Comparison of ENCODE assay signal across 22 cellular contexts in the genomic region with DNA sequence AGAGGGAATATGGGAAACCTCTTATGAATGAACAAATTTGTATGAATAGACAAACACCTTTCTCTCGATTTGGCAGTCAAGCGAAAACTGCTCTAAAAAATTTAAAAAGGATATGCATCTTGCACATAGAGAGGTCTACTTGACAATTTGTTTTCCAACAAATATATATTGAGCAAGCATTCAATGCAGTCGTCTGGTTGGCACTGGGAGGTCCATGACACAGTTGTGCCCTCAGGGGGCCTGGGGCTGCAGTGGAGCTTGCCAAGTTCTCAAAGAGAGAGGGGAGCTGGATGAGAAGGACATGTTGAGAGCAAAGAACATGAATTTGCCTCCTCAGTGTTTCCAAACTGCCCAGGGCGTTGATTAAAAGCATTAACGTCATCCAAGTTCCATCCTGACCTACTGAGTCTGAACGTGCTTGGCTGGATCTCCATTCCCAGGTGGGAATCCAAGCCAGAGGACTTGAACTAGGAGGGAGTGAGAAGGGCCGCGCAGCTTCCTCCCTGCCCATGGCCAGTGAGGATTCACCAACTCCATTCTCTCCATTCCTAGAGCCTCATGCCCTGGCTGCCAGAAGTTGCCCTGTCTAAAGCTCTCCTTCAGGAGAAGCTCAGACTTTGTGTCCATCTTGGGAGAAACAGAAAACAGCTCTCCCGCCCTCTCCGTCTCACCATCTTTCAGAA. TPM values are rescaled to one million over a fixed set of nuclear protein-coding genes. Genes with fewer than 3 reads are reported as not detected.
DNase-seq lines count a peak whose midpoint lies in the region; FAIRE-seq and TF ChIP-seq lines count a peak whose summit lies in the region.
"Had no signal": no experiment of that assay in that cellular context is flagged by ENCODE, and none has a peak within 500 bp of the region (broad histone marks: within the 10 kb centered on the region; RNA-seq: fewer than 3 reads in every experiment).

No MANE protein-coding gene starts in this region.

- no peaks in the 10 kb centered on the region for H3K4me1 ChIP-seq in HEK293 (ENCODE audit: control insufficient read depth, insufficient read depth, low read length)
- no peaks in the 10 kb centered on the region for H3K4me1 ChIP-seq in colonic mucosa

- DNase-seq in NCI-H69 (lab: John Stamatoyannopoulos, UW) (peak; percentile 30), islet precursor cell (peak; percentile 46), urothelium cell line (ENCODE audit: low spot score) (no peak), globus pallidus (ENCODE audit: low spot score) (no peak), colonic mucosa (no peak), GM19238 (ENCODE audit: insufficient read length, low spot score) (no peak)
- no peak for DNase-seq in stimulated activated naive CD4-positive, alpha-beta T cell (lab: John Stamatoyannopoulos, UW)
- DNase-seq: ACHN; Caco-2; CD4-positive, alpha-beta T cell; DMS153; DND-41; EL; H7 had no signal

- H3K27ac ChIP-seq in HEK293 (ENCODE audit: extremely low read depth, low read depth, low read length) (no peak overlapping the region), colonic mucosa (no peak overlapping the region)
- H3K27ac ChIP-seq: C4-2B, KMS-11 had no signal

- TF ChIP-seq CTCF in HEK293 (tag by site-specific recombination; IDR thresholded peaks at IDR 0.05), result no peak
- TF ChIP-seq CTCF in colonic mucosa (IDR thresholded peaks at IDR 0.05), result no peak

- intact Hi-C loops in colonic mucosa (cut with DNase I), result no loop called here

- no peaks in the 10 kb centered on the region for H3K36me3 ChIP-seq in HEK293 (ENCODE audit: control insufficient read depth in 2 of 2, insufficient read depth in 1 of 2, low read length in 2 of 2)
- no peaks in the 10 kb centered on the region for H3K36me3 ChIP-seq in colonic mucosa

- peak; percentile 79 for FAIRE-seq in urothelium cell line (lab: Jason Lieb, UNC)
- FAIRE-seq: A204.1, D721Med, GM12891 had no signal

- CTCF ChIA-PET in HEK293 (lab: Yijun Ruan, JAX), result interaction anchor here (0.6 to 3.0 kb wide), 7 partner anchors 12 to 150 kb away, joined by 3 to 13 read pairs (median 4); no protein-coding TSS in a partner anchor

- POLR2A ChIA-PET in HEK293 (lab: Yijun Ruan, JAX), result no interaction called here

- no peak overlapping the region for H3K4me3 ChIP-seq in HEK293 (ENCODE audit: low read depth, low read length)
- H3K4me3 ChIP-seq in colonic mucosa, result no peak overlapping the region
- H3K4me3 ChIP-seq: GM23338 had no signal

- no peak overlapping the region for H3K9ac ChIP-seq in colonic mucosa (ENCODE audit: low read depth in 2 of 2, low read length in 2 of 2)
- H3K9ac ChIP-seq: KMS-11 had no signal

- no peaks in the 10 kb centered on the region for H3K9me3 ChIP-seq in HEK293 (ENCODE audit: control insufficient read depth, insufficient read depth, low read depth, low read length)
- no peaks in the 10 kb centered on the region for H3K9me3 ChIP-seq in colonic mucosa

- no peaks in the 10 kb centered on the region for H3K27me3 ChIP-seq in colonic mucosa

TF ChIP-seq in HEK293, 187 proteins besides CTCF, POLR2A, EP300 and RAD21:
- peak; percentile 28 for TF ChIP-seq ZIC2 (tag by site-specific recombination; IDR thresholded peaks at IDR 0.05)
- TF ChIP-seq, protein P1, sequence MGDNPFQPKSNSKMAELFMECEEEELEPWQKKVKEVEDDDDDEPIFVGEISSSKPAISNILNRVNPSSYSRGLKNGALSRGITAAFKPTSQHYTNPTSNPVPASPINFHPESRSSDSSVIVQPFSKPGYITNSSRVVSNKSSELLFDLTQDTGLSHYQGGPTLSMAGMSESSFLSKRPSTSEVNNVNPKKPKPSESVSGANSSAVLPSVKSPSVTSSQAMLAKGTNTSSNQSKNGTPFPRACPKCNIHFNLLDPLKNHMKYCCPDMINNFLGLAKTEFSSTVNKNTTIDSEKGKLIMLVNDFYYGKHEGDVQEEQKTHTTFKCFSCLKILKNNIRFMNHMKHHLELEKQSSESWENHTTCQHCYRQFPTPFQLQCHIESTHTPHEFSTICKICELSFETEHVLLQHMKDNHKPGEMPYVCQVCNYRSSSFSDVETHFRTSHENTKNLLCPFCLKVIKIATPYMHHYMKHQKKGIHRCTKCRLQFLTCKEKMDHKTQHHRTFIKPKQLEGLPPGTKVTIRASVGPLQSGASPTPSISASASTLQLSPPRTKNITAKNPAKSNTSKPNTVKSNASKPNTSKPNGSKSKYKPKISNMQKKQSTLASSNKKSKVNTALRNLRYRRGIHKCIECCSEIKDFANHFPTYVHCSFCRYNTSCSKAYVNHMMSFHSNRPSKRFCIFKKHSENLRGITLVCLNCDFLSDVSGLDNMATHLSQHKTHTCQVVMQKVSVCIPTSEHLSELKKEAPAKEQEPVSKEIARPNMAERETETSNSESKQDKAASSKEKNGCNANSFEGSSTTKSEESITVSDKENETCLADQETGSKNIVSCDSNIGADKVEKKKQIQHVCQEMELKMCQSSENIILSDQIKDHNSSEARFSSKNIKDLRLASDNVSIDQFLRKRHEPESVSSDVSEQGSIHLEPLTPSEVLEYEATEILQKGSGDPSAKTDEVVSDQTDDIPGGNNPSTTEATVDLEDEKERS (tag by site-specific recombination; IDR thresholded peaks at IDR 0.05), result no peak

RNA-seq across cellular contexts. Expression of a gene that starts 24.5 kb away (rescaled TPM):
- total RNA-seq in colonic mucosa, result 1 to 10 TPM; 5.0 to 5.3 TPM
- total RNA-seq: GM23338, H7 had no signal

RNA-seq across cellular contexts. Expression of a gene that starts 28.1 kb away (rescaled TPM):
- total RNA-seq in colonic mucosa, result not detected
- total RNA-seq: CD4-positive, alpha-beta T cell; GM23338; H7; HT-29 had no signal

Comparison
In these comparisons a context has a peak if more than half of its experiments do, and no peak if none do; other contexts are left out.
1. DNase-seq: peak in NCI-H69 (single experiment) and islet precursor cell (single experiment); none in urothelium cell line (single experiment), globus pallidus (single experiment), stimulated activated naive CD4-positive, alpha-beta T cell (0 of 6), colonic mucosa (single experiment) and GM19238 (single experiment).